In the genomic region with DNA sequence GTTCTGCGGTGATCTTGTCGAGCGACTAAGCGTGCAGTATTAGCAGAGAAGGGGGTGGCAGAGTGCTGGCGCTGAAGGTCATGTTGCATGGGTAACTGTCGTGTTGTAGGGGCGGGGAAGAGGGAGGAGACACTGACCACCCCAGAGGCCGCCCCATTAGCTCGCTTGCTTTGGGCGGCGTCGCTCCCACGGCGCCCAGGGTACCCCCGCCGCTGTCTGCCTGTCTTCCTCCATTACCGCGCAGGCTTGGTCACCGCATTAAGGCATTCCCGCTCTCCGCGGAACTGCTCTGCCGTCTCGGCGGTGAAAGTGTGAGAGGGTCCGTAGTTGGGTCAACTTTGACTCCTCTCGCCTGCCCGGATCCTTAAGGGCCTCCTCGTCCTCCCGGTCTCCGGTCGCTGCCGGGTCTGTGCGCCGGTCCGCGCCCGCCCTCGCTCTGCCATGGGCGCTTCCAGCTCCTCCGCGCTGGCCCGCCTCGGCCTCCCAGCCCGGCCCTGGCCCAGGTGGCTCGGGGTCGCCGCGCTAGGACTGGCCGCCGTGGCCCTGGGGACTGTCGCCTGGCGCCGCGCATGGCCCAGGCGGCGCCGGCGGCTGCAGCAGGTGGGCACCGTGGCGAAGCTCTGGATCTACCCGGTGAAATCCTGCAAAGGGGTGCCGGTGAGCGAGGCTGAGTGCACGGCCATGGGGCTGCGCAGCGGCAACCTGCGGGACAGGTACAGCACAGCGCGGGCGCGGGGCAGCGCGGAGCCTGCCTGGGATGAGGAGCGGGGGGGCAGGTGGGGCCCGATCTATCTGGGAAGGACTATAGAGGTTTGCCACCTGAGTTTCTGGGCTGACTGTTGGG, we compare ENCODE assay signal across 8 cellular contexts. TPM values are rescaled to one million over a fixed set of nuclear protein-coding genes. Genes with fewer than 3 reads are reported as not detected.
DNase-seq lines count a peak whose midpoint lies in the region; ATAC-seq and TF ChIP-seq lines count a peak whose summit lies in the region.

Gene MTARC2 (plus strand): TSS at position 232 of the 844 bp plus-strand sequence. CDS start 210 bp downstream, at position 442.

- peak; percentile 39 for DNase-seq in activated T-cell treated with anti-CD3 and anti-CD28 coated beads, Interleukin-2, amount 50 U/mL, for 24 hours
- no peak for DNase-seq in activated T-cell treated with anti-CD3 and anti-CD28 coated beads, Interleukin-2, amount 50 U/mL, for 1 hour
- DNase-seq in NCI-H1105 (lab: John Stamatoyannopoulos, UW) (peak; percentile 64), foreskin keratinocyte (peak; percentile 10 to 32), naive B cell (no peak), vagina (ENCODE audit: extremely low spot score in 2 of 2) (no peak)
- DNase-seq in activated T-cell treated with anti-CD3 and anti-CD28 coated beads, Interleukin-2, amount 50 U/mL, for 4 hours, result no peak

- H3K9me3 Mint-ChIP-seq in activated T-cell treated with anti-CD3 and anti-CD28 coated beads, Interleukin-2, amount 50 U/mL, for 24 hours, result no peaks in the 10 kb centered on the region
- H3K9me3 Mint-ChIP-seq in activated T-cell treated with anti-CD3 and anti-CD28 coated beads, Interleukin-2, amount 50 U/mL, for 4 hours, result no peaks in the 10 kb centered on the region
- H3K9me3 Mint-ChIP-seq in naive B cell, result no peaks in the 10 kb centered on the region

- POLR2A ChIA-PET in HEK293 (lab: Yijun Ruan, JAX), result interaction anchor here (0.6 to 2.8 kb wide), 10 partner anchors 9 to 448 kb away, joined by 3 to 19 read pairs (median 4); partner anchors contain the start of gene MTARC1

- peak within 1 kb of the TSS; percentile 86 for H3K27ac ChIP-seq in HEK293 (ENCODE audit: extremely low read depth, low read depth, low read length)
- no peak within 1 kb of the TSS for H3K27ac ChIP-seq in foreskin keratinocyte
- H3K27ac ChIP-seq in vagina, result peak within 1 kb of the TSS; percentile 75

- intact Hi-C loops in vagina (cut with DNase I), result no loop called here

- H3K27me3 ChIP-seq in foreskin keratinocyte, result no peaks in the 10 kb centered on the region
- no peaks in the 10 kb centered on the region for H3K27me3 ChIP-seq in vagina

- H3K9me3 ChIP-seq in HEK293 (ENCODE audit: control insufficient read depth, insufficient read depth, low read depth, low read length), result no peaks in the 10 kb centered on the region
- H3K9me3 ChIP-seq in vagina, result no peaks in the 10 kb centered on the region

- H3K4me3 Mint-ChIP-seq in activated T-cell treated with anti-CD3 and anti-CD28 coated beads, Interleukin-2, amount 50 U/mL, for 24 hours, result peak within 1 kb of the TSS; percentile 63
- peak within 1 kb of the TSS; percentile 56 for H3K4me3 Mint-ChIP-seq in activated T-cell treated with anti-CD3 and anti-CD28 coated beads, Interleukin-2, amount 50 U/mL, for 4 hours
- peak within 1 kb of the TSS; percentile 75 to 93 (median 80) for H3K4me3 Mint-ChIP-seq in naive B cell

- peaks cover 74% of the 10 kb centered on the region for H3K27me3 Mint-ChIP-seq in activated T-cell treated with anti-CD3 and anti-CD28 coated beads, Interleukin-2, amount 50 U/mL, for 24 hours
- peaks cover 63% of the 10 kb centered on the region for H3K27me3 Mint-ChIP-seq in activated T-cell treated with anti-CD3 and anti-CD28 coated beads, Interleukin-2, amount 50 U/mL, for 4 hours (ENCODE audit: low read depth)
- H3K27me3 Mint-ChIP-seq in naive B cell, result peaks cover 57 to 69% (median 63%) of the 10 kb centered on the region in 3 donors

- H3K27ac Mint-ChIP-seq in activated T-cell treated with anti-CD3 and anti-CD28 coated beads, Interleukin-2, amount 50 U/mL, for 24 hours, result no peak within 1 kb of the TSS
- H3K27ac Mint-ChIP-seq in naive B cell, result peak within 1 kb of the TSS in 2 of 6 donors; percentile 27 to 53

- peak in 1 of 2 donors; percentile 72 for TF ChIP-seq POLR2A in vagina (IDR thresholded peaks at IDR 0.05)

- ATAC-seq in activated T-cell treated with anti-CD3 and anti-CD28 coated beads, Interleukin-2, amount 50 U/mL, for 4 hours, result peak; percentile 63 to 70
- ATAC-seq in foreskin keratinocyte (peak; percentile 81), naive B cell (ENCODE audit: low read depth in 2 of 2) (peak; percentile 69)

- 0 out of 2 replicates have a peak, but pooled peaks cover 10% of the 10 kb centered on the region for H3K4me1 ChIP-seq in HEK293 (ENCODE audit: control insufficient read depth, insufficient read depth, low read length)
- H3K4me1 ChIP-seq in foreskin keratinocyte, result no peaks in the 10 kb centered on the region
- H3K4me1 ChIP-seq in vagina, result peaks cover 35% of the 10 kb centered on the region

- TF ChIP-seq CTCF in HEK293 (tag by site-specific recombination; IDR thresholded peaks at IDR 0.05), result no peak
- TF ChIP-seq CTCF in foreskin keratinocyte (conservative IDR thresholded peaks at IDR 0.05), result no peak
- TF ChIP-seq CTCF in vagina (IDR thresholded peaks at IDR 0.05), result no peak

- H3K36me3 Mint-ChIP-seq in activated T-cell treated with anti-CD3 and anti-CD28 coated beads, Interleukin-2, amount 50 U/mL, for 24 hours (ENCODE audit: low read depth), result no peaks in the 10 kb centered on the region
- H3K36me3 Mint-ChIP-seq in activated T-cell treated with anti-CD3 and anti-CD28 coated beads, Interleukin-2, amount 50 U/mL, for 4 hours (ENCODE audit: insufficient read depth), result no peaks in the 10 kb centered on the region
- H3K36me3 Mint-ChIP-seq in naive B cell, result no peaks in the 10 kb centered on the region

- H3K4me3 ChIP-seq in HEK293 (ENCODE audit: low read depth, low read length) (peak within 1 kb of the TSS; percentile 71), vagina (peak within 1 kb of the TSS; percentile 65 to 76)

- H3K36me3 ChIP-seq in HEK293 (ENCODE audit: control insufficient read depth in 2 of 2, insufficient read depth in 1 of 2, low read length in 2 of 2) (no peaks in the 10 kb centered on the region), vagina (no peaks in the 10 kb centered on the region)

- CTCF ChIA-PET in HEK293 (lab: Yijun Ruan, JAX), result interaction anchor here (0.6 to 5.1 kb wide), 10 partner anchors 14 to 1198 kb away, joined by 3 to 32 read pairs (median 3); no protein-coding TSS in a partner anchor

- H3K4me1 Mint-ChIP-seq in activated T-cell treated with anti-CD3 and anti-CD28 coated beads, Interleukin-2, amount 50 U/mL, for 24 hours (ENCODE audit: low read depth), result peaks cover 8% of the 10 kb centered on the region
- peaks cover 7% of the 10 kb centered on the region for H3K4me1 Mint-ChIP-seq in activated T-cell treated with anti-CD3 and anti-CD28 coated beads, Interleukin-2, amount 50 U/mL, for 4 hours (ENCODE audit: low read depth)
- peaks cover 4 to 29% (median 6%) of the 10 kb centered on the region in 3 donors for H3K4me1 Mint-ChIP-seq in naive B cell

TF ChIP-seq in HEK293, 187 proteins besides CTCF, POLR2A, EP300 and RAD21 (continues in another document):
- no peak for TF ChIP-seq ZNF548 (tag by site-specific recombination; IDR thresholded peaks at IDR 0.05)
- TF ChIP-seq ZBTB44 (tag by site-specific recombination; IDR thresholded peaks at IDR 0.05), result 0 out of 2 replicates have a peak, but pooled peaks have one; percentile 39
- TF ChIP-seq ZNF529 (tag by site-specific recombination; IDR thresholded peaks at IDR 0.05; ENCODE audit: insufficient replicate concordance), result no peak
- 0 out of 2 replicates have a peak, but pooled peaks have one; percentile 9 for TF ChIP-seq SCRT2 (tag by site-specific recombination; IDR thresholded peaks at IDR 0.05)
- TF ChIP-seq, protein P1, sequence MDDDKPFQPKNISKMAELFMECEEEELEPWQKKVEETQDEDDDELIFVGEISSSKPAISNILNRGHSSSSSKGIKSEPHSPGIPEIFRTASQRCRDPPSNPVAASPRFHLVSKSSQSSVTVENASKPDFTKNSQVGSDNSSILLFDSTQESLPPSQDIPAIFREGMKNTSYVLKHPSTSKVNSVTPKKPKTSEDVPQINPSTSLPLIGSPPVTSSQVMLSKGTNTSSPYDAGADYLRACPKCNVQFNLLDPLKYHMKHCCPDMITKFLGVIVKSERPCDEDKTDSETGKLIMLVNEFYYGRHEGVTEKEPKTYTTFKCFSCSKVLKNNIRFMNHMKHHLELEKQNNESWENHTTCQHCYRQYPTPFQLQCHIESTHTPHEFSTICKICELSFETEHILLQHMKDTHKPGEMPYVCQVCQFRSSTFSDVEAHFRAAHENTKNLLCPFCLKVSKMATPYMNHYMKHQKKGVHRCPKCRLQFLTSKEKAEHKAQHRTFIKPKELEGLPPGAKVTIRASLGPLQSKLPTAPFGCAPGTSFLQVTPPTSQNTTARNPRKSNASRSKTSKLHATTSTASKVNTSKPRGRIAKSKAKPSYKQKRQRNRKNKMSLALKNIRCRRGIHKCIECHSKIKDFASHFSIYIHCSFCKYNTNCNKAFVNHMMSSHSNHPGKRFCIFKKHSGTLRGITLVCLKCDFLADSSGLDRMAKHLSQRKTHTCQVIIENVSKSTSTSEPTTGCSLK (tag by site-specific recombination; IDR thresholded peaks at IDR 0.05), result no peak
- no peak for TF ChIP-seq HOXC10 (CRISPR knock-in tag; IDR thresholded peaks at IDR 0.05)
- no peak for TF ChIP-seq ELK4 (IDR thresholded peaks at IDR 0.05; ENCODE audit: borderline replicate concordance, low read depth, low read length)
- TF ChIP-seq ZFP69B (tag by site-specific recombination; IDR thresholded peaks at IDR 0.05), result peak; percentile 71

RNA-seq across cellular contexts. Expression of gene MTARC2, which starts in this region (rescaled TPM):
- total RNA-seq in activated T-cell treated with anti-CD3 and anti-CD28 coated beads, Interleukin-2, amount 50 U/mL, for 4 hours, result under 1 TPM in 1 of 3 donors, not detected in 2; 0.29 TPM
- 1.3 and 1.5 TPM in 2 replicates for total RNA-seq in foreskin keratinocyte
- polyA plus RNA-seq in foreskin keratinocyte, result 1.8 and 2.1 TPM in 2 replicates
- polyA plus RNA-seq in naive B cell (ENCODE audit: low read depth in 6 of 6), result 10 to 100 TPM in 2 of 6 donors, 1 to 10 TPM in 4; 2.4 to 23.7 (median 4.0) TPM
- 14.7 TPM for total RNA-seq in vagina

Comparison
In these comparisons a context has a peak if more than half of its experiments do, and no peak if none do; other contexts are left out.
1. DNase-seq: peak in activated T-cell treated with anti-CD3 and anti-CD28 coated beads, Interleukin-2, amount 50 U/mL, for 24 hours (single experiment), NCI-H1105 (single experiment) and foreskin keratinocyte (2 of 2); none in activated T-cell treated with anti-CD3 and anti-CD28 coated beads, Interleukin-2, amount 50 U/mL, for 1 hour (single experiment), activated T-cell treated with anti-CD3 and anti-CD28 coated beads, Interleukin-2, amount 50 U/mL, for 4 hours (single experiment), naive B cell (single experiment) and vagina (0 of 2).
2. Peak in ATAC-seq in activated T-cell treated with anti-CD3 and anti-CD28 coated beads, Interleukin-2, amount 50 U/mL, for 4 hours; RNA of the gene not detected or under 1 TPM.
3. Peak in every context shown above with its lines, with median percentiles within 50 percentile points of each other: H3K4me3 Mint-ChIP-seq and ATAC-seq.